Comparison of ENCODE assay signal across 12 cellular contexts in genomic region chr19:38660724-38661123, GRCh38. TPM values are rescaled to one million over a fixed set of nuclear protein-coding genes. Genes with fewer than 3 reads are reported as not detected.
DNase-seq lines count a peak whose midpoint lies in the region; ATAC-seq and TF ChIP-seq lines count a peak whose summit lies in the region.
"Had no signal": no experiment of that assay in that cellular context is flagged by ENCODE, and none has a peak within 500 bp of the region (broad histone marks: within the 10 kb centered on the region; RNA-seq: fewer than 3 reads in every experiment).

No MANE protein-coding gene starts in this region.

- peaks cover 88% of the 10 kb centered on the region for H3K4me1 ChIP-seq in HUES6 (ENCODE audit: control insufficient read depth, insufficient read depth, low read length)
- H3K4me1 ChIP-seq in lung (ENCODE audit: control insufficient read depth in 2 of 2, insufficient read depth in 2 of 2, low read length in 2 of 2) = peaks cover 50 to 64% of the 10 kb centered on the region in 2 donors
- peaks cover 16 to 96% (median 94%) of the 10 kb centered on the region in 5 donors for H3K4me1 ChIP-seq in subcutaneous abdominal adipose tissue (ENCODE audit: control insufficient read depth in 5 of 5, insufficient read depth in 5 of 5, low read length in 5 of 5)

- H3K36me3 ChIP-seq in HUES6 (ENCODE audit: control insufficient read depth, insufficient read depth, low read length) (peaks cover 29% of the 10 kb centered on the region), lung (ENCODE audit: control insufficient read depth in 2 of 2, insufficient read depth in 2 of 2, low read length in 2 of 2) (peaks cover 0 to 3% of the 10 kb centered on the region in 2 donors), subcutaneous abdominal adipose tissue (ENCODE audit: control insufficient read depth in 5 of 5, insufficient read depth in 5 of 5, low read length in 5 of 5) (peaks cover 0 to 5% (median 0%) of the 10 kb centered on the region in 5 donors)

- H3K27ac ChIP-seq in HUES6 (ENCODE audit: low read depth, low read length) = no peak overlapping the region
- H3K27ac ChIP-seq in caudate nucleus (ENCODE audit: low read depth, low read length) = peak overlapping the region; percentile 36
- H3K27ac ChIP-seq in lung (ENCODE audit: low read depth in 1 of 2, low read length in 1 of 2) = peak overlapping the region; percentile 66 to 96
- peak overlapping the region; percentile 96 for H3K27ac ChIP-seq in subcutaneous abdominal adipose tissue (ENCODE audit: low read depth, low read length)

- H3K9me3 ChIP-seq in HUES6 (ENCODE audit: control insufficient read depth, insufficient read depth, low read depth, low read length) (no peaks in the 10 kb centered on the region), lung (ENCODE audit: control insufficient read depth in 2 of 2, insufficient read depth in 1 of 2, low read length in 1 of 2) (no peaks in the 10 kb centered on the region), subcutaneous abdominal adipose tissue (ENCODE audit: control insufficient read depth in 5 of 5, low read length in 5 of 5) (no peaks in the 10 kb centered on the region)

- no peak for TF ChIP-seq CTCF in lung (IDR thresholded peaks at IDR 0.05; ENCODE audit: control extremely low read depth, extremely low read depth)

- DNase-seq in caudate nucleus (lab: John Stamatoyannopoulos, UW) = no peak
- DNase-seq in lung (ENCODE audit: low spot score) = no peak
- no peak for DNase-seq in HuH-7.5 (ENCODE audit: low spot score)
- DNase-seq in activated naive CD4-positive, alpha-beta T cell (lab: John Stamatoyannopoulos, UW) = no peak
- no peak for DNase-seq in activated naive CD4-positive, alpha-beta T cell treated with anti-CD3 and anti-CD28 coated beads, Interleukin-2, amount 50 U/mL, for 16 hours
- DNase-seq in stimulated activated CD4-positive, alpha-beta T cell treated with anti-CD3 and anti-CD28 coated beads, Interleukin-15, amount 100 ng/mL, for 24 hours = no peak
- DNase-seq: amygdala; NCI-H748 treated with DMSO at 0.1 percent for 48 hours; stimulated activated CD4-positive, alpha-beta T cell treated with anti-CD3 and anti-CD28 coated beads, Interleukin-12 subunit alpha, Interleukin-12 subunit beta, amount 100 ng/mL, for 4 hours had no signal

- H3K27me3 ChIP-seq in HUES6 (ENCODE audit: control insufficient read depth, insufficient read depth, low read length) (no peaks in the 10 kb centered on the region), lung (ENCODE audit: control insufficient read depth, insufficient read depth) (no peaks in the 10 kb centered on the region), subcutaneous abdominal adipose tissue (ENCODE audit: control insufficient read depth in 5 of 5, insufficient read depth in 4 of 5, low read length in 5 of 5) (no peaks in the 10 kb centered on the region)

- H3K4me3 ChIP-seq in HUES6 (ENCODE audit: low read depth, low read length) (0 out of 2 replicates have a peak overlapping the region, but pooled peaks have one; percentile 5), lung (no peak overlapping the region), subcutaneous abdominal adipose tissue (ENCODE audit: low read depth in 1 of 5, low read length in 5 of 5) (no peak overlapping the region)

- no peak for ATAC-seq in lung (ENCODE audit: insufficient read depth, low FRiP score)
- ATAC-seq: stimulated activated memory B cell treated with anti-CD40 and anti-IgM and Interleukin-4, amounts not matched to agents 10 μg/mL and 1 μg/mL and 100 μg/mL, for 72 hours had no signal

- WGBS in lung, 2 donors = 76 to 83% methylated on average over 9 of the region's 9 CpGs

- no peak overlapping the region for H3K9ac ChIP-seq in HUES6 (ENCODE audit: low read length)
- peak overlapping the region in 1 of 5 donors; percentile 36 for H3K9ac ChIP-seq in subcutaneous abdominal adipose tissue (ENCODE audit: low read length in 5 of 5)

RNA-seq across cellular contexts. Expression of gene ACTN4, which starts 13.3 kb away (rescaled TPM):
- 100 to 1,000 TPM; 339 to 552 TPM for total RNA-seq in lung
- polyA plus RNA-seq in lung = 100 to 1,000 TPM; 229 to 394 TPM

RNA-seq across cellular contexts. Expression of gene EIF3K, which starts 41.7 kb away (rescaled TPM):
- 100 to 1,000 TPM; 142 to 243 TPM for total RNA-seq in lung
- 100 to 1,000 TPM; 266 to 344 TPM for polyA plus RNA-seq in lung

RNA-seq across cellular contexts. Expression of gene MAP4K1, which starts 43.0 kb away (rescaled TPM):
- 1 to 10 TPM; 4.0 to 9.8 TPM for total RNA-seq in lung
- 10 to 100 TPM in 1 of 2 donors, 1 to 10 TPM in 1; 7.0 to 13.1 TPM for polyA plus RNA-seq in lung
